ENCODE assay signal across 1 cellular context in the genomic region with DNA sequence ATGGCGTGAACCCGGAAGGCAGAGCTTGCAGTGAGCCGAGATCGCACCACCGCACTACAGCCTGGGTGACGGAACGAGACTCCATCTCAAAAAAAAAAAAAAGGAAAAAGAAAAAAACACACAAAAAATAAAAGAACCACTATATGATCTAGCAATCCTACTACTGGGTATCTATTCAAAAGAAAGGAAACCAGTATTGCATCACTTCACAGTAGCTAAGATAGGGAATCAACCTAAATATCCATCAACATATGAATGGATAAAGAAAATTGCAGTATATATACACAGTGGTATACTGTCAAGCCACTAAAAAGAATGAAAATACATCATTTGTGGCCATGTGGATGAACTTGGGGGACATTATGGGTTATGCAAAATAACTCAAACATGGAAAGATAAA.
A peak's percentile ranks its signal among the peaks of the same experiment; 100 is the strongest.
TF ChIP-seq lines count a peak whose summit lies in the region.

No MANE protein-coding gene starts in this region.

TF ChIP-seq in K562, 482 proteins besides CTCF, POLR2A, EP300 and RAD21:
- TF ChIP-seq, protein P1, sequence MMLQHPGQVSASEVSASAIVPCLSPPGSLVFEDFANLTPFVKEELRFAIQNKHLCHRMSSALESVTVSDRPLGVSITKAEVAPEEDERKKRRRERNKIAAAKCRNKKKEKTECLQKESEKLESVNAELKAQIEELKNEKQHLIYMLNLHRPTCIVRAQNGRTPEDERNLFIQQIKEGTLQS (IDR thresholded peaks at IDR 0.05): peak; percentile 38
- TF ChIP-seq, protein P1 (CRISPR knock-in tag; conservative IDR thresholded peaks at IDR 0.05): no peak
- TF ChIP-seq SP1 (CRISPR knock-in tag; IDR thresholded peaks at IDR 0.05) (no peak), CEBPG (CRISPR knock-in tag; IDR thresholded peaks at IDR 0.05) (no peak), CEBPG (tag; conservative IDR thresholded peaks at IDR 0.05 in 1 of 2, IDR thresholded peaks at IDR 0.05 in 1 of 2) (peak in 1 of 2 experiments; percentile 37; a peak in 1 of 4 replicates), GABPB1 (CRISPR knock-in tag; IDR thresholded peaks at IDR 0.05) (no peak), ZNF263 (CRISPR knock-in tag; IDR thresholded peaks at IDR 0.05; ENCODE audit: borderline replicate concordance) (no peak)
- TF ChIP-seq, protein P2, sequence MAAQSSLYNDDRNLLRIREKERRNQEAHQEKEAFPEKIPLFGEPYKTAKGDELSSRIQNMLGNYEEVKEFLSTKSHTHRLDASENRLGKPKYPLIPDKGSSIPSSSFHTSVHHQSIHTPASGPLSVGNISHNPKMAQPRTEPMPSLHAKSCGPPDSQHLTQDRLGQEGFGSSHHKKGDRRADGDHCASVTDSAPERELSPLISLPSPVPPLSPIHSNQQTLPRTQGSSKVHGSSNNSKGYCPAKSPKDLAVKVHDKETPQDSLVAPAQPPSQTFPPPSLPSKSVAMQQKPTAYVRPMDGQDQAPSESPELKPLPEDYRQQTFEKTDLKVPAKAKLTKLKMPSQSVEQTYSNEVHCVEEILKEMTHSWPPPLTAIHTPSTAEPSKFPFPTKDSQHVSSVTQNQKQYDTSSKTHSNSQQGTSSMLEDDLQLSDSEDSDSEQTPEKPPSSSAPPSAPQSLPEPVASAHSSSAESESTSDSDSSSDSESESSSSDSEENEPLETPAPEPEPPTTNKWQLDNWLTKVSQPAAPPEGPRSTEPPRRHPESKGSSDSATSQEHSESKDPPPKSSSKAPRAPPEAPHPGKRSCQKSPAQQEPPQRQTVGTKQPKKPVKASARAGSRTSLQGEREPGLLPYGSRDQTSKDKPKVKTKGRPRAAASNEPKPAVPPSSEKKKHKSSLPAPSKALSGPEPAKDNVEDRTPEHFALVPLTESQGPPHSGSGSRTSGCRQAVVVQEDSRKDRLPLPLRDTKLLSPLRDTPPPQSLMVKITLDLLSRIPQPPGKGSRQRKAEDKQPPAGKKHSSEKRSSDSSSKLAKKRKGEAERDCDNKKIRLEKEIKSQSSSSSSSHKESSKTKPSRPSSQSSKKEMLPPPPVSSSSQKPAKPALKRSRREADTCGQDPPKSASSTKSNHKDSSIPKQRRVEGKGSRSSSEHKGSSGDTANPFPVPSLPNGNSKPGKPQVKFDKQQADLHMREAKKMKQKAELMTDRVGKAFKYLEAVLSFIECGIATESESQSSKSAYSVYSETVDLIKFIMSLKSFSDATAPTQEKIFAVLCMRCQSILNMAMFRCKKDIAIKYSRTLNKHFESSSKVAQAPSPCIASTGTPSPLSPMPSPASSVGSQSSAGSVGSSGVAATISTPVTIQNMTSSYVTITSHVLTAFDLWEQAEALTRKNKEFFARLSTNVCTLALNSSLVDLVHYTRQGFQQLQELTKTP (IDR thresholded peaks at IDR 0.05; ENCODE audit: low read depth in 1 of 2, partially characterized antibody in 2 of 2): no peak
- TF ChIP-seq, protein P3, sequence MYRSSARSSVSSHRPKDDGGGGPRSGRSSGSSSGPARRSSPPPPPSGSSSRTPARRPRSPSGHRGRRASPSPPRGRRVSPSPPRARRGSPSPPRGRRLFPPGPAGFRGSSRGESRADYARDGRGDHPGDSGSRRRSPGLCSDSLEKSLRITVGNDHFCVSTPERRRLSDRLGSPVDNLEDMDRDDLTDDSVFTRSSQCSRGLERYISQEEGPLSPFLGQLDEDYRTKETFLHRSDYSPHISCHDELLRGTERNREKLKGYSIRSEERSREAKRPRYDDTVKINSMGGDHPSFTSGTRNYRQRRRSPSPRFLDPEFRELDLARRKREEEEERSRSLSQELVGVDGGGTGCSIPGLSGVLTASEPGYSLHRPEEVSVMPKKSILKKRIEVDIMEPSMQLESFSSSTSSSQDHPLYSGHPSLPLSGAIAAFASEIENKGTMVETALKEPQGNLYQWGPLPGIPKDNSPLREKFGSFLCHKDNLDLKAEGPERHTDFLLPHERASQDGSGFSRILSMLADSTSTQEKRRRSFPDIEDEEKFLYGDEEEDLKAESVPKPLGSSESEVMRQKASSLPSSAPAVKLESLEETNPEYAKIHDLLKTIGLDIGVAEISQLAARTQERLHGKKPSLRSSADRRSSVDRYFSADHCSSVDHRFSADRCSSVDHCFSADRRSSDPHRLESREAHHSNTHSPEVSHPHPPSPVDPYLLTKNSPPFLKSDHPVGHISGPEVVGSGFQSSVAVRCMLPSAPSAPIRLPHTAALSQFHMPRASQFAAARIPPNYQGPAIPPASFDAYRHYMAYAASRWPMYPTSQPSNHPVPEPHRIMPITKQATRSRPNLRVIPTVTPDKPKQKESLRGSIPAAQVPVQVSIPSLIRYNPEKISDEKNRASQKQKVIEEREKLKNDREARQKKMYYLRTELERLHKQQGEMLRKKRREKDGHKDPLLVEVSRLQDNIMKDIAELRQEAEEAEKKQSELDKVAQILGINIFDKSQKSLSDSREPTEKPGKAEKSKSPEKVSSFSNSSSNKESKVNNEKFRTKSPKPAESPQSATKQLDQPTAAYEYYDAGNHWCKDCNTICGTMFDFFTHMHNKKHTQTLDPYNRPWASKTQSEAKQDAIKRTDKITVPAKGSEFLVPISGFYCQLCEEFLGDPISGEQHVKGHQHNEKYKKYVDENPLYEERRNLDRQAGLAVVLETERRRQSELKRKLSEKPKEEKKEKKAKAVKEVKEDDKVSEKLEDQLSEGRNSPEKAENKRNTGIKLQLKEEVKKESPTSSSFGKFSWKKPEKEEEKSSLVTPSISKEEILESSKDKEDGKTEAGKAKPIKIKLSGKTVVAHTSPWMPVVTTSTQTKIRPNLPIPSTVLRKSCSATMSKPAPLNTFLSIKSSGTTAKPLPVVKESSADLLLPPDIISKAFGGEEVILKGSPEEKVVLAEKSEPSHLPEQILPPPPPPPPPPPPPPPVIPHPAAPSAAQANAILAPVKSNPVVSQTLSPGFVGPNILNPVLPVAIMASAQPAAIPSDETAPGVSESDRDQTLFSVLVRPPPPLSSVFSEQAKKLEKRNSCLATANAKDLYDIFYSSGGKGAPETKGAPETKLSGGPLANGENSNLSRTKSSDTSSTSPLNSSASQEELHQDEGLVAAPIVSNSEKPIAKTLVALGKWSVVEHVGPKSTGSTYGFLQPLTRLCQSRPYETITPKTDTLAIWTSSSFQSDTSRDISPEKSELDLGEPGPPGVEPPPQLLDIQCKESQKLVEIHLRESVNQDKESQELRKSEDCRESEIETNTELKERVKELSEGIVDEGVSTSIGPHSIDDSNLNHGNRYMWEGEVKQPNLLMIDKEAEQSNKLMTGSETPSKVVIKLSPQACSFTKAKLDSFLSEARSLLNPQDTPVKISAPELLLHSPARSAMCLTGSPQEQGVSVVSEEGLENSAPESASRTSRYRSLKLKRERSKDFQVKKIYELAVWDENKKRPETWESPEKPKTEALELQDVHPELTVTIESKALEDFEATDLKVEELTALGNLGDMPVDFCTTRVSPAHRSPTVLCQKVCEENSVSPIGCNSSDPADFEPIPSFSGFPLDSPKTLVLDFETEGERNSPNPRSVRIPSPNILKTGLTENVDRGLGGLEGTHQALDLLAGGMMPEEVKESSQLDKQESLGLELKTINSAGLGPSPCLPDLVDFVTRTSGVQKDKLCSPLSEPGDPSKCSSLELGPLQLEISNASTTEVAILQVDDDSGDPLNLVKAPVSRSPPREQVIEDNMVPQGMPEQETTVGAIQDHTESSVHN (IDR thresholded peaks at IDR 0.05; ENCODE audit: borderline replicate concordance in 1 of 2, low read depth in 1 of 2): no peak
